ENCODE assay signal across 8 cellular contexts in genomic region chr13:113209880-113210421, GRCh38. TPM values are rescaled to one million over a fixed set of nuclear protein-coding genes. Genes with fewer than 3 reads are reported as not detected.
DNase-seq lines count a peak whose midpoint lies in the region; ATAC-seq lines count a peak whose summit lies in the region.

No MANE protein-coding gene starts in this region.

- no peak overlapping the region for H2AK5ac ChIP-seq in mesendoderm (ENCODE audit: low read length)

- peaks cover 3% of the 10 kb centered on the region for H3K4me1 ChIP-seq in mesendoderm (ENCODE audit: control insufficient read depth, low read depth, low read length)

- peak overlapping the region; percentile 98 for H3K27ac ChIP-seq in mesendoderm (ENCODE audit: low read depth, low read length)

- H3K4ac ChIP-seq in mesendoderm (ENCODE audit: low read depth, low read length), result peak overlapping the region; percentile 97

- H3K4me2 ChIP-seq in mesendoderm (ENCODE audit: low read length), result peak overlapping the region; percentile 58

- peak overlapping the region; percentile 100 for H3K18ac ChIP-seq in mesendoderm (ENCODE audit: low read length)

- H3K4me3 ChIP-seq in mesendoderm (ENCODE audit: low read length), result peak overlapping the region; percentile 42

- H4K5ac ChIP-seq in mesendoderm (ENCODE audit: low read length), result no peak overlapping the region

- H3K23ac ChIP-seq in mesendoderm (ENCODE audit: low read length), result no peak overlapping the region

- H3K36me3 ChIP-seq in mesendoderm (ENCODE audit: control insufficient read depth, insufficient read depth, low read length), result no peaks in the 10 kb centered on the region

- DNase-seq in SKM-1 treated with dmso at 0.1 percent for 144 hours (lab: John Stamatoyannopoulos, UW; ENCODE audit: unreplicated experiment) (peak; percentile 23), SKM-1 (lab: John Stamatoyannopoulos, UW; ENCODE audit: unreplicated experiment) (no peak), NCI-H2227 (lab: John Stamatoyannopoulos, UW; ENCODE audit: unreplicated experiment) (peak; percentile 35), mesendoderm (peak; percentile 83)
- DNase-seq in activated CD4-positive, alpha-beta T cell treated with anti-CD3 and anti-CD28 coated beads, Interleukin-2, amount 50 U/mL, for 48 hours, result peak; percentile 74 to 78
- peak; percentile 74 for DNase-seq in effector CD4-positive, alpha-beta T cell
- DNase-seq in stimulated activated CD8-positive, alpha-beta memory T cell treated with anti-CD3 and anti-CD28 coated beads, Interleukin-15, amount 100 ng/mL, for 4 hours (ENCODE audit: low read depth in 2 of 2), result peak; percentile 44 to 49

- no peak overlapping the region for H2BK15ac ChIP-seq in mesendoderm (replicated peaks; ENCODE audit: low read depth)

- peaks cover 8% of the 10 kb centered on the region for H3K79me1 ChIP-seq in mesendoderm (ENCODE audit: low read length)

- H2BK120ac ChIP-seq in mesendoderm (ENCODE audit: low read depth, low read length), result peak overlapping the region; percentile 88

- ATAC-seq in HG02943 (IDR thresholded peaks at IDR 0.05; ENCODE audit: low read depth, unreplicated experiment), result peak; percentile 35

- peaks cover 80% of the 10 kb centered on the region for H3K79me2 ChIP-seq in mesendoderm (ENCODE audit: control insufficient read depth, insufficient read depth, low read length)

- no CpG with 5 or more reads among the region's 52 CpGs for WGBS in mesendoderm (ENCODE audit: extremely low coverage, insufficient coverage, low lambda C conversion rate)

- H4K8ac ChIP-seq in mesendoderm (ENCODE audit: low read depth, low read length), result no peak overlapping the region

- H2BK5ac ChIP-seq in mesendoderm (ENCODE audit: low read length), result no peak overlapping the region

- peak overlapping the region; percentile 96 for H3K56ac ChIP-seq in mesendoderm (ENCODE audit: low read length)

- no peaks in the 10 kb centered on the region for H3K27me3 ChIP-seq in mesendoderm (ENCODE audit: insufficient read depth, low read length, poor library complexity)

- H3K9ac ChIP-seq in mesendoderm (ENCODE audit: low read length), result peak overlapping the region; percentile 93

RNA-seq across cellular contexts. Expression of gene CUL4A, which starts 0.5 kb away (rescaled TPM):
- 72.3 TPM for polyA plus RNA-seq in mesendoderm (2013, experiment 1 of 2)
- 73.1 TPM for polyA plus RNA-seq in mesendoderm (2013, experiment 2 of 2)

RNA-seq across cellular contexts. Expression of gene PCID2, which starts 1.5 kb away (rescaled TPM):
- polyA plus RNA-seq in mesendoderm (2013, experiment 1 of 2), result 54.1 TPM
- polyA plus RNA-seq in mesendoderm (2013, experiment 2 of 2), result 53.2 TPM

RNA-seq across cellular contexts. Expression of gene PROZ, which starts 51.5 kb away (rescaled TPM):
- polyA plus RNA-seq in mesendoderm (2013, experiment 1 of 2), result not detected
- not detected for polyA plus RNA-seq in mesendoderm (2013, experiment 2 of 2)
